In the genomic region with DNA sequence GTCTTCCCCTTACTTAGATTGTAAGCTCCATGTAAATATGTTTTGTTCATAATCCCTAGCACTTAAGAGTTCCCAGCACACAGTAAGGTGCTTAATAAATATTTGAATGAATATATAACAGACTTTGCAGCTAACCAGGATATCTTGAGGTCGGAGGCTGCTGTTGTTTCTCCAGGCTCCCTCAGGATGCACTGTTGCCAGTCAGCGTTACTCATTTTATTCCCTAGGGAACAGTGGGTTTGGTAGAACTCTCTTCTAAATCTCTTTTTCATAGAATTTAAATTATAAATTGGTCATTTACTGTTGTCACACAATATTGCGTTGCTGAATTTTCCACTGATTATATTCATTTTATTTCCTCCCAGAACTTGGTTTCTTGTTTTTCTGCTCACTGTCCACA, we compare ENCODE assay signal across 1 cellular context.
TF ChIP-seq lines count a peak whose summit lies in the region.

No MANE protein-coding gene starts in this region.

TF ChIP-seq in A549, 52 proteins besides CTCF, POLR2A, EP300 and RAD21 (continued from another document):
- TF ChIP-seq, protein P1, sequence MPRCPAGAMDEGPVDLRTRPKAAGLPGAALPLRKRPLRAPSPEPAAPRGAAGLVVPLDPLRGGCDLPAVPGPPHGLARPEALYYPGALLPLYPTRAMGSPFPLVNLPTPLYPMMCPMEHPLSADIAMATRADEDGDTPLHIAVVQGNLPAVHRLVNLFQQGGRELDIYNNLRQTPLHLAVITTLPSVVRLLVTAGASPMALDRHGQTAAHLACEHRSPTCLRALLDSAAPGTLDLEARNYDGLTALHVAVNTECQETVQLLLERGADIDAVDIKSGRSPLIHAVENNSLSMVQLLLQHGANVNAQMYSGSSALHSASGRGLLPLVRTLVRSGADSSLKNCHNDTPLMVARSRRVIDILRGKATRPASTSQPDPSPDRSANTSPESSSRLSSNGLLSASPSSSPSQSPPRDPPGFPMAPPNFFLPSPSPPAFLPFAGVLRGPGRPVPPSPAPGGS (IDR thresholded peaks at IDR 0.05): no peak
- TF ChIP-seq, protein P2, sequence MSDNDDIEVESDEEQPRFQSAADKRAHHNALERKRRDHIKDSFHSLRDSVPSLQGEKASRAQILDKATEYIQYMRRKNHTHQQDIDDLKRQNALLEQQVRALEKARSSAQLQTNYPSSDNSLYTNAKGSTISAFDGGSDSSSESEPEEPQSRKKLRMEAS (IDR thresholded peaks at IDR 0.05): no peak
- TF ChIP-seq, protein P3, sequence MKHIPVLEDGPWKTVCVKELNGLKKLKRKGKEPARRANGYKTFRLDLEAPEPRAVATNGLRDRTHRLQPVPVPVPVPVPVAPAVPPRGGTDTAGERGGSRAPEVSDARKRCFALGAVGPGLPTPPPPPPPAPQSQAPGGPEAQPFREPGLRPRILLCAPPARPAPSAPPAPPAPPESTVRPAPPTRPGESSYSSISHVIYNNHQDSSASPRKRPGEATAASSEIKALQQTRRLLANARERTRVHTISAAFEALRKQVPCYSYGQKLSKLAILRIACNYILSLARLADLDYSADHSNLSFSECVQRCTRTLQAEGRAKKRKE (CRISPR knock-in tag; IDR thresholded peaks at IDR 0.05; ENCODE audit: low read depth): no peak
TF ChIP-seq in A549: peak in this region for 0.
